Comparison of ENCODE assay signal across 1 cellular context in genomic region chr20:45727044-45727443, GRCh38.
TF ChIP-seq lines count a peak whose summit lies in the region.

No MANE protein-coding gene starts in this region.

TF ChIP-seq in GM23338, 12 proteins besides CTCF, POLR2A, EP300 and RAD21 (continued from another document):
- TF ChIP-seq ZNF462 (CRISPR knock-in tag; IDR thresholded peaks at IDR 0.05) (no peak), NANOG (IDR thresholded peaks at IDR 0.05; ENCODE audit: borderline replicate concordance) (no peak), EZH2phosphoT487 (IDR thresholded peaks at IDR 0.05; ENCODE audit: unreplicated experiment) (no peak), POLR2AphosphoS5 (IDR thresholded peaks at IDR 0.05; ENCODE audit: low read depth) (no peak), CREB1 (CRISPR knock-in tag; IDR thresholded peaks at IDR 0.05; ENCODE audit: low read depth) (no peak), ETS1 (IDR thresholded peaks at IDR 0.05) (no peak)
TF ChIP-seq in GM23338: peak in this region for 0.
